8 cellular contexts compared by ENCODE assay signal in genomic region chr11:57903441-57904123, GRCh38.
DNase-seq lines count a peak whose midpoint lies in the region; ATAC-seq and TF ChIP-seq lines count a peak whose summit lies in the region.

No MANE protein-coding gene starts in this region.

- H3K27ac ChIP-seq in heart right ventricle (peak overlapping the region in 3 of 10 donors; percentile 30 to 48 (median 39)), RWPE2 (ENCODE audit: poor library complexity, severe bottlenecking) (peak overlapping the region; percentile 74)

- peaks cover 0 to 8% (median 0%) of the 10 kb centered on the region in 9 donors for H3K4me1 ChIP-seq in heart right ventricle
- H3K4me1 ChIP-seq in RWPE2 (ENCODE audit: insufficient read depth, poor library complexity, severe bottlenecking): peaks cover 44% of the 10 kb centered on the region

- H3K27me3 ChIP-seq in heart right ventricle (no peaks in the 10 kb centered on the region), RWPE2 (ENCODE audit: insufficient read depth, poor library complexity, severe bottlenecking) (no peaks in the 10 kb centered on the region)

- intact Hi-C loops in heart right ventricle (cut with DNase I): no loop called here
- intact Hi-C loops in Right ventricle myocardium inferior (cut with DNase I): no loop called here

- H3K4me3 ChIP-seq in heart right ventricle: no peak overlapping the region
- H3K4me3 ChIP-seq in RWPE2 (ENCODE audit: severe bottlenecking): no peak overlapping the region
- H3K4me3 ChIP-seq in fibroblast of mammary gland (ENCODE audit: control insufficient read depth, low read depth, low read length): no peak overlapping the region

- DNase-seq in heart right ventricle: peak in 1 of 2 donors; percentile 24
- DNase-seq in Right ventricle myocardium inferior (ENCODE audit: missing footprints): no peak
- DNase-seq in RWPE2 (ENCODE audit: low spot score): peak; percentile 70
- peak; percentile 1 for DNase-seq in fibroblast of mammary gland (ENCODE audit: low read depth)
- DNase-seq in stimulated activated CD8-positive, alpha-beta memory T cell treated with anti-CD3 and anti-CD28 coated beads, Interleukin-7, amount 100 ng/mL, for 24 hours (ENCODE audit: low read depth): peak; percentile 6
- no peak for DNase-seq in progenitor cell of endocrine pancreas (ENCODE audit: low spot score, unreplicated experiment)
- DNase-seq in Kasumi-1 (lab: John Stamatoyannopoulos, UW): no peak

- H3K9me3 Mint-ChIP-seq in progenitor cell of endocrine pancreas (ENCODE audit: low read depth): peaks cover 7% of the 10 kb centered on the region

- WGBS in heart right ventricle, 2 donors: 68 to 73% methylated on average over 11 of the region's 11 CpGs

- no peak for TF ChIP-seq POLR2A in GM18505 (IDR thresholded peaks at IDR 0.05; ENCODE audit: borderline replicate concordance, extremely low read depth, insufficient read depth, insufficient read length)

- peak in 5 of 8 donors; percentile 29 to 59 (median 38) for ATAC-seq in heart right ventricle
- ATAC-seq in Right ventricle myocardium inferior: no peak
- peak; percentile 74 for ATAC-seq in RWPE2 (ENCODE audit: low read depth)
- ATAC-seq in GM18505 (IDR thresholded peaks at IDR 0.05; ENCODE audit: unreplicated experiment): no peak

- no peak for TF ChIP-seq CTCF in heart right ventricle (IDR thresholded peaks at IDR 0.05)
- no peak for TF ChIP-seq CTCF in RWPE2 (IDR thresholded peaks at IDR 0.05; ENCODE audit: poor library complexity, severe bottlenecking)
- TF ChIP-seq CTCF in fibroblast of mammary gland (conservative IDR thresholded peaks at IDR 0.05; ENCODE audit: control insufficient read depth, insufficient read depth, low read depth, low read length): no peak
- no peak for TF ChIP-seq CTCF in progenitor cell of endocrine pancreas (IDR thresholded peaks at IDR 0.05; ENCODE audit: unreplicated experiment)

- H3K36me3 ChIP-seq in heart right ventricle (no peaks in the 10 kb centered on the region), RWPE2 (ENCODE audit: low read depth) (no peaks in the 10 kb centered on the region)

- H3K4me1 Mint-ChIP-seq in progenitor cell of endocrine pancreas (ENCODE audit: low read depth): peaks cover 5% of the 10 kb centered on the region

- no peak overlapping the region for H3K27ac Mint-ChIP-seq in progenitor cell of endocrine pancreas

- no peaks in the 10 kb centered on the region for H3K27me3 Mint-ChIP-seq in progenitor cell of endocrine pancreas

- H3K4me3 Mint-ChIP-seq in progenitor cell of endocrine pancreas (ENCODE audit: low read depth): no peak overlapping the region

- H3K9me3 ChIP-seq in heart right ventricle (peaks cover 0 to 4% (median 0%) of the 10 kb centered on the region in 11 donors), RWPE2 (ENCODE audit: severe bottlenecking) (no peaks in the 10 kb centered on the region)

- no peaks in the 10 kb centered on the region for H3K36me3 Mint-ChIP-seq in progenitor cell of endocrine pancreas (ENCODE audit: insufficient read depth)

Comparison
In these comparisons a context has a peak if more than half of its experiments do, and no peak if none do; other contexts are left out.
1. ATAC-seq: peak in heart right ventricle (5 of 8) and RWPE2 (single experiment); none in Right ventricle myocardium inferior (single experiment) and GM18505 (single experiment).
2. DNase-seq: peak in RWPE2 (single experiment), fibroblast of mammary gland (single experiment) and stimulated activated CD8-positive, alpha-beta memory T cell treated with anti-CD3 and anti-CD28 coated beads, Interleukin-7, amount 100 ng/mL, for 24 hours (single experiment); none in Right ventricle myocardium inferior (single experiment), progenitor cell of endocrine pancreas (single experiment) and Kasumi-1 (0 of 2).